ENCODE assay signal across 8 cellular contexts in genomic region chr3:184157206-184157605, GRCh38. TPM values are rescaled to one million over a fixed set of nuclear protein-coding genes. Genes with fewer than 3 reads are reported as not detected.
DNase-seq lines count a peak whose midpoint lies in the region; ATAC-seq and TF ChIP-seq lines count a peak whose summit lies in the region.

No MANE protein-coding gene starts in this region.

- peak overlapping the region; percentile 84 to 99 (median 96) for H3K4me3 Mint-ChIP-seq in naive thymus-derived CD8-positive, alpha-beta T cell

- H3K9me3 Mint-ChIP-seq in naive thymus-derived CD8-positive, alpha-beta T cell, result no peaks in the 10 kb centered on the region

- no peaks in the 10 kb centered on the region for H3K27me3 Mint-ChIP-seq in naive thymus-derived CD8-positive, alpha-beta T cell

- no peaks in the 10 kb centered on the region for H3K27me3 ChIP-seq in colonic mucosa

- peak overlapping the region; percentile 60 to 90 for H3K9ac ChIP-seq in colonic mucosa (ENCODE audit: low read depth in 2 of 2, low read length in 2 of 2)

- DNase-seq in AG08395 (ENCODE audit: low spot score), result peak; percentile 18
- no peak for DNase-seq in colonic mucosa
- DNase-seq in naive thymus-derived CD8-positive, alpha-beta T cell, result no peak
- DNase-seq in dedifferentiated amniotic fluid mesenchymal stem cell (ENCODE audit: extremely low spot score), result no peak
- DNase-seq in NCI-H2227 treated with DMSO at 0.1 percent for 48 hours (lab: John Stamatoyannopoulos, UW), result no peak

- TF ChIP-seq CTCF in colonic mucosa (IDR thresholded peaks at IDR 0.05), result no peak

- H3K27ac ChIP-seq in KOPT-K1 (ENCODE audit: low read depth, low read length, poor library complexity, severe bottlenecking) (peak overlapping the region; percentile 66), colonic mucosa (peak overlapping the region; percentile 88)

- H3K9me3 ChIP-seq in KOPT-K1 (ENCODE audit: insufficient read depth, low read length, poor library complexity, severe bottlenecking) (no peaks in the 10 kb centered on the region), colonic mucosa (no peaks in the 10 kb centered on the region)

- no peaks in the 10 kb centered on the region; the same call in 1 of the 2 replicates for H3K36me3 ChIP-seq in KOPT-K1 (ENCODE audit: insufficient read depth, low read length)
- no peaks in the 10 kb centered on the region for H3K36me3 ChIP-seq in colonic mucosa

- peak overlapping the region; percentile 88 for H3K4me3 ChIP-seq in colonic mucosa

- POLR2A ChIA-PET in naive thymus-derived CD8-positive, alpha-beta T cell (lab: Charles Lee), result no interaction called here

- H3K36me3 Mint-ChIP-seq in naive thymus-derived CD8-positive, alpha-beta T cell, result peaks cover 0 to 3% (median 0%) of the 10 kb centered on the region in 3 donors

- no peak for ATAC-seq in naive thymus-derived CD8-positive, alpha-beta T cell
- ATAC-seq in HG03460 (IDR thresholded peaks at IDR 0.05; ENCODE audit: unreplicated experiment) (no peak), HG02973 (IDR thresholded peaks at IDR 0.05; ENCODE audit: unreplicated experiment) (no peak)

- peak overlapping the region in 9 of 10 donors; percentile 21 to 86 (median 40) for H3K27ac Mint-ChIP-seq in naive thymus-derived CD8-positive, alpha-beta T cell

- intact Hi-C loops in colonic mucosa (cut with DNase I), result loop anchor here (10.0 kb wide), 1 partner anchor 262 kb away; no protein-coding TSS in a partner anchor

- peaks cover 9% of the 10 kb centered on the region for H3K4me1 ChIP-seq in colonic mucosa

- H3K4me1 Mint-ChIP-seq in naive thymus-derived CD8-positive, alpha-beta T cell, result peaks cover 24 to 48% (median 44%) of the 10 kb centered on the region in 4 donors

RNA-seq across cellular contexts. Expression of gene DVL3, which starts 2.0 kb away (rescaled TPM):
- total RNA-seq in colonic mucosa, result 10 to 100 TPM; 60.8 to 64.6 TPM
- total RNA-seq in naive thymus-derived CD8-positive, alpha-beta T cell, result 10 to 100 TPM; 44.2 to 50.4 TPM
- polyA plus RNA-seq in naive thymus-derived CD8-positive, alpha-beta T cell, result 10 to 100 TPM in 1 of 3 donors, 1 to 10 TPM in 2; 3.0 to 10.8 (median 9.1) TPM

RNA-seq across cellular contexts. Expression of gene AP2M1, which starts 17.4 kb away (rescaled TPM):
- 100 to 1,000 TPM; 206 to 255 TPM for total RNA-seq in colonic mucosa
- 100 to 1,000 TPM; 181 to 193 TPM for total RNA-seq in naive thymus-derived CD8-positive, alpha-beta T cell
- 100 to 1,000 TPM; 210 to 271 (median 234) TPM for polyA plus RNA-seq in naive thymus-derived CD8-positive, alpha-beta T cell

RNA-seq across cellular contexts. Expression of gene EIF2B5, which starts 22.0 kb away (rescaled TPM):
- 10 to 100 TPM; 36.0 to 58.3 TPM for total RNA-seq in colonic mucosa
- total RNA-seq in naive thymus-derived CD8-positive, alpha-beta T cell, result 10 to 100 TPM; 87.2 to 93.5 TPM
- polyA plus RNA-seq in naive thymus-derived CD8-positive, alpha-beta T cell, result 10 to 100 TPM; 45.8 to 66.6 (median 54.5) TPM

RNA-seq across cellular contexts. Expression of gene ABCF3, which starts 28.8 kb away (rescaled TPM):
- total RNA-seq in colonic mucosa, result 10 to 100 TPM; 54.6 to 82.4 TPM
- 100 to 1,000 TPM; 126 to 128 TPM for total RNA-seq in naive thymus-derived CD8-positive, alpha-beta T cell
- polyA plus RNA-seq in naive thymus-derived CD8-positive, alpha-beta T cell, result 10 to 100 TPM; 35.2 to 56.3 (median 37.6) TPM
